8 cellular contexts compared by ENCODE assay signal in the genomic region with DNA sequence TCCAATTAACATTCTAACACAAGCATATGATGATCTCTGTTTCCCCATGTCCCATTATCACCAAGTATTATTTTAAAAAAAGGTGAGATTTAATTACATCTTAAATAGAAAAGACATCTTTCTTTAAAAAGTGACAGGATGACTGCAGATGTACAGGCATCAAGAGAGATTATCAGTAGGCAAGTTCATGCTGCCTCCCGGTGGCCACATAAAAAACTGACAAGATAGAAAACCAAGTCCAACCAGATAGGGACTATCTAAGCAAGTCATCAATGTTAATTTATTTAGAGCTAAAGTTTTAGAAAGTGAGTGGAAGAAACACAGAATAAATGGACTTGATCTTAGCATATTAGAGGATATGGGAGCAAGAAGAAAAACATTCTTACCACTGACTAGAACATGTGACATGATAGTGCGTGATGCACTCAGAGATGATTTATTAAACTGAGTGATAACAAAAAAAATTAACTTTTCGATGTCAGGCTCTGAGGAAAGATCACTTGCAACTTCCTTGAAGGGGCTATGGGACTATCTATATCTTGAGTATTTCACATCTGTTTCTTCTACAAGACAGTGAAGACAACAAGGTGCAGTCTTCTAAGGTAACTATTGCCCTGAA. TPM values are rescaled to one million over a fixed set of nuclear protein-coding genes. Genes with fewer than 3 reads are reported as not detected.
DNase-seq lines count a peak whose midpoint lies in the region; ATAC-seq and TF ChIP-seq lines count a peak whose summit lies in the region.

No MANE protein-coding gene starts in this region.

- no peaks in the 10 kb centered on the region for H3K9me3 ChIP-seq in adrenal gland (replicated peaks in 1 of 3)
- no peaks in the 10 kb centered on the region for H3K9me3 ChIP-seq in upper lobe of left lung

- no peak for TF ChIP-seq EP300 in upper lobe of left lung (IDR thresholded peaks at IDR 0.05)

- H3K27me3 ChIP-seq in BJ (ENCODE audit: control insufficient read depth, insufficient read depth, low read length) (no peaks in the 10 kb centered on the region), adrenal gland (no peaks in the 10 kb centered on the region), upper lobe of left lung (no peaks in the 10 kb centered on the region)

- peak; percentile 46 for TF ChIP-seq CTCF in BJ (IDR thresholded peaks at IDR 0.05; ENCODE audit: insufficient read depth, low read depth, low read length)
- peak; percentile 25 to 60 (median 49) for TF ChIP-seq CTCF in adrenal gland (IDR thresholded peaks at IDR 0.05)
- peak in 4 of 6 experiments; percentile 27 to 48 (median 46) for TF ChIP-seq CTCF in upper lobe of left lung (IDR thresholded peaks at IDR 0.05)

- 11 to 29% (median 18%) methylated on average over 3 of the region's 3 CpGs for WGBS in adrenal gland, 4 donors
- 49 to 53% methylated on average over 3 of the region's 3 CpGs for WGBS in upper lobe of left lung, 2 donors

- intact Hi-C loops in adrenal gland (cut with DNase I) = loop anchor here (2.0 to 10.0 kb wide), 3 partner anchors 74 to 456 kb away; a partner anchor contains a TSS

- H3K36me3 ChIP-seq in BJ (ENCODE audit: control insufficient read depth, insufficient read depth, low read length) = no peaks in the 10 kb centered on the region
- no peaks in the 10 kb centered on the region for H3K36me3 ChIP-seq in adrenal gland (replicated peaks in 1 of 2)
- no peaks in the 10 kb centered on the region for H3K36me3 ChIP-seq in upper lobe of left lung

- CTCF ChIA-PET in BJ (lab: Yijun Ruan, JAX) = interaction anchor here (1.0 to 5.1 kb wide), 7 partner anchors 30 to 457 kb away, joined by 3 to 28 read pairs (median 3); a partner anchor contains a TSS

- TF ChIP-seq POLR2A in adrenal gland (IDR thresholded peaks at IDR 0.05) (no peak), upper lobe of left lung (IDR thresholded peaks at IDR 0.05) (no peak)

- H3K4me1 ChIP-seq in adrenal gland (replicated peaks in 1 of 2) (no peaks in the 10 kb centered on the region), upper lobe of left lung (no peaks in the 10 kb centered on the region)

- DNase-seq in BJ (ENCODE audit: low read depth) (no peak), MV-4-11 (lab: John Stamatoyannopoulos, UW) (peak; percentile 5), adrenal gland (peak in 6 of 7 donors; percentile 19 to 65 (median 40)), iPS-NIHi11 (ENCODE audit: low spot score) (peak; percentile 33), upper lobe of left lung (no peak), DMS79 (lab: John Stamatoyannopoulos, UW) (no peak)
- DNase-seq in activated CD4-positive, CD25-positive, alpha-beta regulatory T cell treated with anti-CD3 and anti-CD28 coated beads, Interleukin-2, amount 50 U/mL, for 72 hours = no peak

- H3K27ac ChIP-seq in adrenal gland (no peak overlapping the region), upper lobe of left lung (no peak overlapping the region)

- H3K4me3 ChIP-seq in BJ (ENCODE audit: low read depth, low read length) (no peak overlapping the region), adrenal gland (no peak overlapping the region), upper lobe of left lung (no peak overlapping the region)

- peak; percentile 49 for ATAC-seq in GM18861 (IDR thresholded peaks at IDR 0.05; ENCODE audit: unreplicated experiment)
- peak in 1 of 2 donors; percentile 58 for ATAC-seq in upper lobe of left lung (ENCODE audit: low FRiP score in 2 of 2)

- POLR2A ChIA-PET in BJ (lab: Charles Lee) = no interaction called here

RNA-seq across cellular contexts. Expression of a gene that starts 5.4 kb away (rescaled TPM):
- polyA plus RNA-seq in BJ (2011; rRNA removed) (not detected in 2 replicates), adrenal gland (not detected)
- not detected in 2 replicates for polyA minus RNA-seq in BJ (2011; rRNA and poly(A)+ RNA removed)
- total RNA-seq in adrenal gland (not detected), upper lobe of left lung (under 1 TPM in 2 of 6 donors, not detected in 4; 0.07 to 0.11 TPM)

Comparison
In these comparisons a context has a peak if more than half of its experiments do, and no peak if none do; other contexts are left out.
1. DNase-seq: peak in MV-4-11 (single experiment), adrenal gland (6 of 7) and iPS-NIHi11 (single experiment); none in BJ (single experiment), upper lobe of left lung (0 of 2), DMS79 (single experiment) and activated CD4-positive, CD25-positive, alpha-beta regulatory T cell treated with anti-CD3 and anti-CD28 coated beads, Interleukin-2, amount 50 U/mL, for 72 hours (single experiment).
2. Peak in every context shown above with its lines, with median percentiles within 50 percentile points of each other: CTCF ChIP-seq.